In genomic region chr2:128640847-128641360, GRCh38 we compare ENCODE assay signal across 2 cellular contexts.
TF ChIP-seq lines count a peak whose summit lies in the region.

No MANE protein-coding gene starts in this region.

TF ChIP-seq in Ishikawa, 13 proteins besides CTCF, POLR2A, EP300 and RAD21:
- TF ChIP-seq CREB1 (IDR thresholded peaks at IDR 0.05; ENCODE audit: low read depth) (no peak), REST (IDR thresholded peaks at IDR 0.05; ENCODE audit: low read depth) (0 out of 2 replicates have a peak, but pooled peaks have one; percentile 15)

TF ChIP-seq in H1, 55 proteins besides CTCF, POLR2A, EP300 and RAD21:
- TF ChIP-seq EZH2 (IDR thresholded peaks at IDR 0.05; ENCODE audit: low read depth, low read length, severe bottlenecking) (no peak), RXRA (IDR thresholded peaks at IDR 0.05; ENCODE audit: insufficient read depth, low read depth, low read length) (no peak), SUZ12 (IDR thresholded peaks at IDR 0.05; ENCODE audit: low read length) (no peak), E2F6 (IDR thresholded peaks at IDR 0.05) (peak; percentile 27; the same call in 1 of the 2 replicates), TEAD4 (IDR thresholded peaks at IDR 0.05; ENCODE audit: low read depth, low read length) (no peak)
- TF ChIP-seq, protein P1, sequence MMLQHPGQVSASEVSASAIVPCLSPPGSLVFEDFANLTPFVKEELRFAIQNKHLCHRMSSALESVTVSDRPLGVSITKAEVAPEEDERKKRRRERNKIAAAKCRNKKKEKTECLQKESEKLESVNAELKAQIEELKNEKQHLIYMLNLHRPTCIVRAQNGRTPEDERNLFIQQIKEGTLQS (IDR thresholded peaks at IDR 0.05; ENCODE audit: insufficient read depth, low read depth, low read length) = no peak
TF ChIP-seq in H1: peak in this region for 1.
